13 cellular contexts compared by ENCODE assay signal in the genomic region with DNA sequence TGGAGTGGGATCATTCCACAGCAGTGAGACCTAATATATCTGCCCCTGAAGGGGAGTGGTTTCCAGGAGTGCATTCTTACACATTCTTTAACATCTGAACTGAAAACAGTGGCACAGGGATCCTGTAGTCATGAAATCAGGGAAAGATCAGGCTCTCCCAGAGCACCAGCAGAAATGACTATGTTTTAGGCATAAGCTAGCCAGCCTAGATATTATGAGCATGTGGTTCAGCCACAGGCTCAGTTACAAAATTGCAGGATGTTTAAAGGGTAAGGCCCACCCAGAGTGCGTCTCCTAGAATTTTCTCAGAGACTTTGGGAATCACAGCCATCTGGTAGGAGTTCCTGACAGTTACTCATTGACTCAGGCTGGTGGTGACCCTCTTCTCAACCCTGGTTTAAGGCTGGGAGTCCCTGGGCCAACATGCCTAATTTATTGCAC. TPM values are rescaled to one million over a fixed set of nuclear protein-coding genes. Genes with fewer than 3 reads are reported as not detected.
A peak's percentile ranks its signal among the peaks of the same experiment; 100 is the strongest.
DNase-seq lines count a peak whose midpoint lies in the region; ATAC-seq and TF ChIP-seq lines count a peak whose summit lies in the region.
"Had no signal": no experiment of that assay in that cellular context is flagged by ENCODE, and none has a peak within 500 bp of the region (broad histone marks: within the 10 kb centered on the region; RNA-seq: fewer than 3 reads in every experiment).

No MANE protein-coding gene starts in this region.

- DNase-seq in AG20443 (ENCODE audit: low spot score) (peak; percentile 65), RPMI7951 (ENCODE audit: low read depth) (peak; percentile 67), fibroblast of mammary gland (ENCODE audit: low read depth) (peak; percentile 93), osteoblast (ENCODE audit: insufficient read length, low spot score, missing footprints) (no peak), SJCRH30 (no peak), NCI-H2171 treated with DMSO at 0.1 percent for 48 hours (lab: John Stamatoyannopoulos, UW) (no peak)
- DNase-seq: DMS79 treated with DMSO at 0.1 percent for 48 hours, glutamatergic neuron, MM.1S, WERI-Rb-1 had no signal

- peaks cover 99% of the 10 kb centered on the region for H3K4me1 ChIP-seq in osteoblast (ENCODE audit: insufficient read depth, low read length)
- H3K4me1 ChIP-seq in SJCRH30: peaks cover 18% of the 10 kb centered on the region

- no peak overlapping the region for H2AFZ ChIP-seq in osteoblast (ENCODE audit: low read length)

- H3K36me3 ChIP-seq in osteoblast (ENCODE audit: insufficient read depth, low read length) (peaks cover 91% of the 10 kb centered on the region), SJCRH30 (peaks cover 14% of the 10 kb centered on the region)

- no peak for ATAC-seq in GM19328 (IDR thresholded peaks at IDR 0.05; ENCODE audit: unreplicated experiment)
- ATAC-seq in GM21390 (IDR thresholded peaks at IDR 0.05; ENCODE audit: unreplicated experiment): no peak

- no peak for TF ChIP-seq CTCF in fibroblast of mammary gland (conservative IDR thresholded peaks at IDR 0.05; ENCODE audit: control insufficient read depth, insufficient read depth, low read depth, low read length)
- TF ChIP-seq CTCF in osteoblast (IDR thresholded peaks at IDR 0.05; ENCODE audit: extremely low read depth, low read depth, low read length): no peak

- peaks cover 89% of the 10 kb centered on the region for H4K20me1 ChIP-seq in osteoblast (ENCODE audit: insufficient read depth, low read length)

- peaks cover 100% of the 10 kb centered on the region for H3K79me2 ChIP-seq in osteoblast (ENCODE audit: insufficient read depth, low read length)

- H3K9me3 ChIP-seq in osteoblast (ENCODE audit: low read depth, low read length) (no peaks in the 10 kb centered on the region), SJCRH30 (replicated peaks) (no peaks in the 10 kb centered on the region)

- H3K27me3 ChIP-seq in osteoblast (ENCODE audit: insufficient read depth, low read length) (no peaks in the 10 kb centered on the region), SJCRH30 (no peaks in the 10 kb centered on the region)

- peak overlapping the region; percentile 11 for H3K4me2 ChIP-seq in osteoblast (ENCODE audit: insufficient read depth, low read length)

- H3K4me3 ChIP-seq in fibroblast of mammary gland (ENCODE audit: control insufficient read depth, low read depth, low read length) (no peak overlapping the region), osteoblast (ENCODE audit: insufficient read depth, low read length) (no peak overlapping the region), SJCRH30 (no peak overlapping the region)

- H3K27ac ChIP-seq in osteoblast (ENCODE audit: low read depth, low read length): peak overlapping the region; percentile 87
- no peak overlapping the region for H3K27ac ChIP-seq in SJCRH30
- H3K27ac ChIP-seq: WERI-Rb-1 had no signal

RNA-seq across cellular contexts. Expression of a gene that starts 20.9 kb away (rescaled TPM):
- total RNA-seq in RPMI7951 (2014; rRNA removed; shearing (Covaris generic)): 328 and 354 TPM in 2 replicates
- total RNA-seq in osteoblast: 1,825 and 2,074 TPM in 2 replicates
- total RNA-seq in SJCRH30 (2014; rRNA removed; shearing (Covaris generic)): 148 and 164 TPM in 2 replicates
- total RNA-seq: B cell had no signal

Comparison
In these comparisons a context has a peak if more than half of its experiments do, and no peak if none do; other contexts are left out.
1. DNase-seq: peak in AG20443 (single experiment), RPMI7951 (single experiment) and fibroblast of mammary gland (single experiment); none in osteoblast (single experiment), SJCRH30 (0 of 2) and NCI-H2171 treated with DMSO at 0.1 percent for 48 hours (single experiment).